1 cellular context compared by ENCODE assay signal in the genomic region with DNA sequence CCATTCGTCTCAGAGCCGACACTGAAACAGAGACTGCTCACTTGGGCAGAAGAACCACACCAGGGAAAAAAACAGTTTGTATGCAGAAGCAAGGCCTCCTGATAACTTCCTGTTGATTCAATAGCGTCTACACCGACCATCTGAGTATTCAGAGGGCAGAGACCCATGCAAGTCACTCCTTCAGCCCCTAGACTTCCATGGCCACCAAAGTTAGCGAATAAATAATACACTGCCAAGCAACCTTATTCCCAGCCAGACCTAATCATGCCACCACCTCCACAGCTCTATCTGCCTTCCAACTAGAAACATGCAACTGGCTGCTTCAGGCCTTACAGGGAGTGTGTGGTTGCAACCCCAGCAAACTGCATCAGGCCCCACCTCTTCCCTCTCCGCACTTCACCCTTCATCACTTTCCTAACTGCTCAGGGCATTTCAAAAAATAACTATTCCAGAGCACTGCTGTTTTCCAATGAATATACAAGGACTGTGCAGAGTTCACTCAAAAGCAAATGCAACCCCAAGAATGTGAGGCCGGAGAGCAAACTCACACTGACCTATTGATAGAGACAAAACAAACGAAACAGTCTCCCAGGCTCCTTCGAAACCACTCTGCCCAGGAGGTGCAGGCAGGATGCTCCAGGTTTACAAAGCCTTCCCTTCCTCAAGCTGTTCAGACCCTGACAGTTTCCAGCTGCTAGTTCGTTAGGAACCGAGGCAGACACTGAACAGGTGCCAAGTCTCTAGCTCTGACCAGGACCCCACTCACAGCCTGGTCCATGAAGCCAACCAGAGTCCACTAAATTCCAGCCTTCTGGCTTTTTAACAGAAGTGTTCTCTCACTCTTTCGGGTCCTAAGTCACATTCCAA.
TF ChIP-seq lines count a peak whose summit lies in the region.

No MANE protein-coding gene starts in this region.

TF ChIP-seq in GM23338, 12 proteins besides CTCF, POLR2A, EP300 and RAD21 (continued from another document):
- TF ChIP-seq, protein P1, sequence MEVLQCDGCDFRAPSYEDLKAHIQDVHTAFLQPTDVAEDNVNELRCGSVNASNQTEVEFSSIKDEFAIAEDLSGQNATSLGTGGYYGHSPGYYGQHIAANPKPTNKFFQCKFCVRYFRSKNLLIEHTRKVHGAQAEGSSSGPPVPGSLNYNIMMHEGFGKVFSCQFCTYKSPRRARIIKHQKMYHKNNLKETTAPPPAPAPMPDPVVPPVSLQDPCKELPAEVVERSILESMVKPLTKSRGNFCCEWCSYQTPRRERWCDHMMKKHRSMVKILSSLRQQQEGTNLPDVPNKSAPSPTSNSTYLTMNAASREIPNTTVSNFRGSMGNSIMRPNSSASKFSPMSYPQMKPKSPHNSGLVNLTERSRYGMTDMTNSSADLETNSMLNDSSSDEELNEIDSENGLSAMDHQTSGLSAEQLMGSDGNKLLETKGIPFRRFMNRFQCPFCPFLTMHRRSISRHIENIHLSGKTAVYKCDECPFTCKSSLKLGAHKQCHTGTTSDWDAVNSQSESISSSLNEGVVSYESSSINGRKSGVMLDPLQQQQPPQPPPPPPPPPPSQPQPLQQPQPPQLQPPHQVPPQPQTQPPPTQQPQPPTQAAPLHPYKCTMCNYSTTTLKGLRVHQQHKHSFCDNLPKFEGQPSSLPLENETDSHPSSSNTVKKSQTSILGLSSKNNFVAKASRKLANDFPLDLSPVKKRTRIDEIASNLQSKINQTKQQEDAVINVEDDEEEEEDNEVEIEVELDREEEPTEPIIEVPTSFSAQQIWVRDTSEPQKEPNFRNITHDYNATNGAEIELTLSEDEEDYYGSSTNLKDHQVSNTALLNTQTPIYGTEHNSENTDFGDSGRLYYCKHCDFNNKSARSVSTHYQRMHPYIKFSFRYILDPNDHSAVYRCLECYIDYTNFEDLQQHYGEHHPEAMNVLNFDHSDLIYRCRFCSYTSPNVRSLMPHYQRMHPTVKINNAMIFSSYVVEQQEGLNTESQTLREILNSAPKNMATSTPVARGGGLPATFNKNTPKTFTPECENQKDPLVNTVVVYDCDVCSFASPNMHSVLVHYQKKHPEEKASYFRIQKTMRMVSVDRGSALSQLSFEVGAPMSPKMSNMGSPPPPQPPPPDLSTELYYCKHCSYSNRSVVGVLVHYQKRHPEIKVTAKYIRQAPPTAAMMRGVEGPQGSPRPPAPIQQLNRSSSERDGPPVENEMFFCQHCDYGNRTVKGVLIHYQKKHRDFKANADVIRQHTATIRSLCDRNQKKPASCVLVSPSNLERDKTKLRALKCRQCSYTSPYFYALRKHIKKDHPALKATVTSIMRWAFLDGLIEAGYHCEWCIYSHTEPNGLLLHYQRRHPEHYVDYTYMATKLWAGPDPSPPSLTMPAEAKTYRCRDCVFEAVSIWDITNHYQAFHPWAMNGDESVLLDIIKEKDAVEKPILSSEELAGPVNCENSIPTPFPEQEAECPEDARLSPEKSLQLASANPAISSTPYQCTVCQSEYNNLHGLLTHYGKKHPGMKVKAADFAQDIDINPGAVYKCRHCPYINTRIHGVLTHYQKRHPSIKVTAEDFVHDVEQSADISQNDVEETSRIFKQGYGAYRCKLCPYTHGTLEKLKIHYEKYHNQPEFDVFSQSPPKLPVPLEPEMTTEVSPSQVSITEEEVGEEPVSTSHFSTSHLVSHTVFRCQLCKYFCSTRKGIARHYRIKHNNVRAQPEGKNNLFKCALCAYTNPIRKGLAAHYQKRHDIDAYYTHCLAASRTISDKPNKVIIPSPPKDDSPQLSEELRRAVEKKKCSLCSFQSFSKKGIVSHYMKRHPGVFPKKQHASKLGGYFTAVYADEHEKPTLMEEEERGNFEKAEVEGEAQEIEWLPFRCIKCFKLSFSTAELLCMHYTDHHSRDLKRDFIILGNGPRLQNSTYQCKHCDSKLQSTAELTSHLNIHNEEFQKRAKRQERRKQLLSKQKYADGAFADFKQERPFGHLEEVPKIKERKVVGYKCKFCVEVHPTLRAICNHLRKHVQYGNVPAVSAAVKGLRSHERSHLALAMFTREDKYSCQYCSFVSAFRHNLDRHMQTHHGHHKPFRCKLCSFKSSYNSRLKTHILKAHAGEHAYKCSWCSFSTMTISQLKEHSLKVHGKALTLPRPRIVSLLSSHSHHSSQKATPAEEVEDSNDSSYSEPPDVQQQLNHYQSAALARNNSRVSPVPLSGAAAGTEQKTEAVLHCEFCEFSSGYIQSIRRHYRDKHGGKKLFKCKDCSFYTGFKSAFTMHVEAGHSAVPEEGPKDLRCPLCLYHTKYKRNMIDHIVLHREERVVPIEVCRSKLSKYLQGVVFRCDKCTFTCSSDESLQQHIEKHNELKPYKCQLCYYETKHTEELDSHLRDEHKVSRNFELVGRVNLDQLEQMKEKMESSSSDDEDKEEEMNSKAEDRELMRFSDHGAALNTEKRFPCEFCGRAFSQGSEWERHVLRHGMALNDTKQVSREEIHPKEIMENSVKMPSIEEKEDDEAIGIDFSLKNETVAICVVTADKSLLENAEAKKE (CRISPR knock-in tag; IDR thresholded peaks at IDR 0.05) = no peak
- TF ChIP-seq, protein P2, sequence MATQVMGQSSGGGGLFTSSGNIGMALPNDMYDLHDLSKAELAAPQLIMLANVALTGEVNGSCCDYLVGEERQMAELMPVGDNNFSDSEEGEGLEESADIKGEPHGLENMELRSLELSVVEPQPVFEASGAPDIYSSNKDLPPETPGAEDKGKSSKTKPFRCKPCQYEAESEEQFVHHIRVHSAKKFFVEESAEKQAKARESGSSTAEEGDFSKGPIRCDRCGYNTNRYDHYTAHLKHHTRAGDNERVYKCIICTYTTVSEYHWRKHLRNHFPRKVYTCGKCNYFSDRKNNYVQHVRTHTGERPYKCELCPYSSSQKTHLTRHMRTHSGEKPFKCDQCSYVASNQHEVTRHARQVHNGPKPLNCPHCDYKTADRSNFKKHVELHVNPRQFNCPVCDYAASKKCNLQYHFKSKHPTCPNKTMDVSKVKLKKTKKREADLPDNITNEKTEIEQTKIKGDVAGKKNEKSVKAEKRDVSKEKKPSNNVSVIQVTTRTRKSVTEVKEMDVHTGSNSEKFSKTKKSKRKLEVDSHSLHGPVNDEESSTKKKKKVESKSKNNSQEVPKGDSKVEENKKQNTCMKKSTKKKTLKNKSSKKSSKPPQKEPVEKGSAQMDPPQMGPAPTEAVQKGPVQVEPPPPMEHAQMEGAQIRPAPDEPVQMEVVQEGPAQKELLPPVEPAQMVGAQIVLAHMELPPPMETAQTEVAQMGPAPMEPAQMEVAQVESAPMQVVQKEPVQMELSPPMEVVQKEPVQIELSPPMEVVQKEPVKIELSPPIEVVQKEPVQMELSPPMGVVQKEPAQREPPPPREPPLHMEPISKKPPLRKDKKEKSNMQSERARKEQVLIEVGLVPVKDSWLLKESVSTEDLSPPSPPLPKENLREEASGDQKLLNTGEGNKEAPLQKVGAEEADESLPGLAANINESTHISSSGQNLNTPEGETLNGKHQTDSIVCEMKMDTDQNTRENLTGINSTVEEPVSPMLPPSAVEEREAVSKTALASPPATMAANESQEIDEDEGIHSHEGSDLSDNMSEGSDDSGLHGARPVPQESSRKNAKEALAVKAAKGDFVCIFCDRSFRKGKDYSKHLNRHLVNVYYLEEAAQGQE (IDR thresholded peaks at IDR 0.05; ENCODE audit: unreplicated experiment) = no peak
